ENCODE assay signal across 9 cellular contexts in genomic region chr3:171801738-171802600, GRCh38. TPM values are rescaled to one million over a fixed set of nuclear protein-coding genes. Genes with fewer than 3 reads are reported as not detected.
DNase-seq lines count a peak whose midpoint lies in the region; ATAC-seq, FAIRE-seq and TF ChIP-seq lines count a peak whose summit lies in the region.
"Had no signal": no experiment of that assay in that cellular context is flagged by ENCODE, and none has a peak within 500 bp of the region (broad histone marks: within the 10 kb centered on the region; RNA-seq: fewer than 3 reads in every experiment).

No MANE protein-coding gene starts in this region.

- ATAC-seq in pancreas (peak in 3 of 4 donors; percentile 19 to 50 (median 44)), GM18511 (IDR thresholded peaks at IDR 0.05; ENCODE audit: unreplicated experiment) (no peak)

- H3K9me2 ChIP-seq in Karpas-422 (replicated peaks; ENCODE audit: insufficient read depth, low read length), result no peaks in the 10 kb centered on the region

- H3K79me2 ChIP-seq in Karpas-422 (ENCODE audit: low read length), result no peaks in the 10 kb centered on the region

- H3K9me3 ChIP-seq in esophagus muscularis mucosa, result no peaks in the 10 kb centered on the region
- no peaks in the 10 kb centered on the region for H3K9me3 ChIP-seq in pancreas
- no peaks in the 10 kb centered on the region for H3K9me3 ChIP-seq in Karpas-422 (ENCODE audit: low read length)

- H3K9ac ChIP-seq in Karpas-422 (ENCODE audit: low read length), result no peak overlapping the region

- TF ChIP-seq CTCF in esophagus muscularis mucosa (IDR thresholded peaks at IDR 0.05) (no peak), pancreas (IDR thresholded peaks at IDR 0.05) (no peak)

- no peaks in the 10 kb centered on the region for H3K36me3 ChIP-seq in esophagus muscularis mucosa
- H3K36me3 ChIP-seq in pancreas, result no peaks in the 10 kb centered on the region
- H3K36me3 ChIP-seq in Karpas-422 (ENCODE audit: insufficient read depth, low read length), result no peaks in the 10 kb centered on the region

- WGBS in esophagus muscularis mucosa, result 55% methylated on average over 4 of the region's 4 CpGs
- WGBS in pancreas, 2 donors, result 70% methylated on average over 4 of the region's 4 CpGs

- H2AFZ ChIP-seq in Karpas-422 (ENCODE audit: low read length), result no peak overlapping the region

- TF ChIP-seq POLR2A in esophagus muscularis mucosa (IDR thresholded peaks at IDR 0.05; ENCODE audit: low read depth), result no peak

- H3K4me2 ChIP-seq in Karpas-422 (ENCODE audit: low read depth, low read length, poor library complexity, severe bottlenecking), result no peak overlapping the region

- H4K20me1 ChIP-seq in Karpas-422 (ENCODE audit: insufficient read depth, low read depth, low read length), result no peaks in the 10 kb centered on the region

- DNase-seq in AG20443 (ENCODE audit: low spot score) (peak; percentile 55), NCI-H460 (ENCODE audit: extremely low read depth, low read depth) (peak; percentile 68), esophagus muscularis mucosa (ENCODE audit: extremely low spot score) (no peak), pancreas (no peak), HPDE6-E6E7 (ENCODE audit: extremely low spot score) (no peak), Karpas-422 (no peak), DMS53 (lab: John Stamatoyannopoulos, UW) (no peak)
- DNase-seq: COR-L47 had no signal

- H3K4me3 ChIP-seq in esophagus muscularis mucosa, result no peak overlapping the region
- H3K4me3 ChIP-seq in pancreas, result no peak overlapping the region
- H3K4me3 ChIP-seq in Karpas-422 (ENCODE audit: low read length), result no peak overlapping the region

- H3K27me3 ChIP-seq in esophagus muscularis mucosa, result no peaks in the 10 kb centered on the region
- no peaks in the 10 kb centered on the region for H3K27me3 ChIP-seq in pancreas
- H3K27me3 ChIP-seq in Karpas-422 (ENCODE audit: low read length), result no peaks in the 10 kb centered on the region

- H3K4me1 ChIP-seq in esophagus muscularis mucosa, result peaks cover 57 to 67% (median 57%) of the 10 kb centered on the region in 4 donors
- H3K4me1 ChIP-seq in pancreas, result peaks cover 13 to 24% (median 20%) of the 10 kb centered on the region in 3 donors
- peaks cover 10% of the 10 kb centered on the region for H3K4me1 ChIP-seq in Karpas-422 (ENCODE audit: low read length)

- intact Hi-C loops in esophagus muscularis mucosa (cut with DNase I) (no loop called here), pancreas (cut with DNase I) (no loop called here)

- no peak for TF ChIP-seq EP300 in esophagus muscularis mucosa (IDR thresholded peaks at IDR 0.05)

- H3K27ac ChIP-seq in esophagus muscularis mucosa (replicated peaks in 1 of 4), result peak overlapping the region; percentile 69 to 88 (median 76)
- H3K27ac ChIP-seq in pancreas, result peak overlapping the region in 2 of 4 donors; percentile 45 to 47
- no peak overlapping the region for H3K27ac ChIP-seq in Karpas-422 (ENCODE audit: low read length)

- no peak for FAIRE-seq in pancreas (lab: Jason Lieb, UNC)

RNA-seq across cellular contexts. Expression of gene PLD1, which starts 8.3 kb away (rescaled TPM):
- total RNA-seq in NCI-H460 (2014; rRNA removed; shearing (Covaris generic)), result 27.9 and 33.5 TPM in 2 replicates
- 17.0 and 25.4 TPM in 2 replicates for polyA plus RNA-seq in NCI-H460 (2014; cell fraction: nucleus; rRNA removed)
- 10 to 100 TPM; 12.4 to 21.1 (median 18.5) TPM for total RNA-seq in esophagus muscularis mucosa
- 10 to 100 TPM; 25.2 to 62.1 (median 38.6) TPM for total RNA-seq in pancreas
- 10 to 100 TPM; 14.7 to 29.3 TPM for polyA plus RNA-seq in pancreas
- not detected in 2 replicates for total RNA-seq in Karpas-422 (2014; rRNA removed; shearing (Covaris generic); ENCODE audit: low replicate concordance)

RNA-seq across cellular contexts. Expression of gene TMEM212, which starts 41.2 kb away (rescaled TPM):
- not detected in 2 replicates for total RNA-seq in NCI-H460 (2014; rRNA removed; shearing (Covaris generic))
- not detected in 2 replicates for polyA plus RNA-seq in NCI-H460 (2014; cell fraction: nucleus; rRNA removed)
- total RNA-seq in esophagus muscularis mucosa, result not detected
- not detected for total RNA-seq in pancreas
- polyA plus RNA-seq in pancreas, result not detected
- total RNA-seq in Karpas-422 (2014; rRNA removed; shearing (Covaris generic); ENCODE audit: low replicate concordance), result not detected in 2 replicates

Comparison
In these comparisons a context has a peak if more than half of its experiments do, and no peak if none do; other contexts are left out.
1. DNase-seq: peak in AG20443 (single experiment) and NCI-H460 (single experiment); none in esophagus muscularis mucosa (single experiment), pancreas (0 of 6), HPDE6-E6E7 (single experiment), Karpas-422 (single experiment) and DMS53 (single experiment).
2. RNA of gene PLD1, which starts 8.3 kb away (total RNA-seq): 25.2 to 62.1 TPM in pancreas, 27.9 to 33.5 TPM in NCI-H460 and 12.4 to 21.1 TPM in esophagus muscularis mucosa; not detected in Karpas-422; every median in the first group is over 10 times any median in the second.